In the genomic region with DNA sequence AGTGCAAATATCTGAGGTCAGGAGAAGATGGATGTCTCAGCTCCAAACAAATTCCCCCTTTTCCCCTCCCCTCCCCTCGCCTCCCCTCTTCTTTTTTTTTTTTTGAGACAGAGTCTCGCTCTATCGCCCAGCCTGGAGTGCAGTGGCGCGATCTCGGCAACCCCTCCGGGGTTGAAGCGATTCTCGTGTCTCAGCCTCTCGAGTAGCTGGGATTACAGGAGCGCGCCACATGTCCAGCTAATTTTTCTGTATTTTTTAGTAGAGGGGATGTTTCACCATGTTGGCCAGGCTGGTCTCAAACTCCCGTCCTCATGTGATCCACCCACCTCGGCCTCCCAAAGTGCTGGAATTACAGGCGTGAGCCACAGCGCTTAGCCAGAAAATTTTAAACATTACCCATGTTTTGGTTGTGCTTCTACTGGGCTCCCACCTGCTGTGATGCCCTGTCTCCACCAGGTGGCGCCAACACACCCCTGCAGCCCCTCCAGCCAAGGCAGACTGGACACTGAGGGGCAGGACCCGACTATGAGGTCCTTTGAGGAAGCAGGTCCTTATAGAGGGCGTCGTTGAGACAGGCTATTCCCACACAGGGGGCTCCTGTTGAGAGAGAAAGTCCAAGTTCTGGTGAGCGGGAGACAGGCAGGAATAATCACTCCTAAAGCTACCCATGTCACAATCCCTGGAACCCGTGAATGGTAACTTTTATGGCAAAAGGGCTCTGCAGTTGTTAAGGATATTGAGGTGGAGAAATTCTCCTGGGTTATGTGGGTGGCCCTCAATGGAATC, we compare ENCODE assay signal across 1 cellular context.
TF ChIP-seq lines count a peak whose summit lies in the region.

No MANE protein-coding gene starts in this region.

TF ChIP-seq in HepG2, 621 proteins besides CTCF, POLR2A, EP300 and RAD21 (continued from another document and continues in another):
- TF ChIP-seq, protein P1, sequence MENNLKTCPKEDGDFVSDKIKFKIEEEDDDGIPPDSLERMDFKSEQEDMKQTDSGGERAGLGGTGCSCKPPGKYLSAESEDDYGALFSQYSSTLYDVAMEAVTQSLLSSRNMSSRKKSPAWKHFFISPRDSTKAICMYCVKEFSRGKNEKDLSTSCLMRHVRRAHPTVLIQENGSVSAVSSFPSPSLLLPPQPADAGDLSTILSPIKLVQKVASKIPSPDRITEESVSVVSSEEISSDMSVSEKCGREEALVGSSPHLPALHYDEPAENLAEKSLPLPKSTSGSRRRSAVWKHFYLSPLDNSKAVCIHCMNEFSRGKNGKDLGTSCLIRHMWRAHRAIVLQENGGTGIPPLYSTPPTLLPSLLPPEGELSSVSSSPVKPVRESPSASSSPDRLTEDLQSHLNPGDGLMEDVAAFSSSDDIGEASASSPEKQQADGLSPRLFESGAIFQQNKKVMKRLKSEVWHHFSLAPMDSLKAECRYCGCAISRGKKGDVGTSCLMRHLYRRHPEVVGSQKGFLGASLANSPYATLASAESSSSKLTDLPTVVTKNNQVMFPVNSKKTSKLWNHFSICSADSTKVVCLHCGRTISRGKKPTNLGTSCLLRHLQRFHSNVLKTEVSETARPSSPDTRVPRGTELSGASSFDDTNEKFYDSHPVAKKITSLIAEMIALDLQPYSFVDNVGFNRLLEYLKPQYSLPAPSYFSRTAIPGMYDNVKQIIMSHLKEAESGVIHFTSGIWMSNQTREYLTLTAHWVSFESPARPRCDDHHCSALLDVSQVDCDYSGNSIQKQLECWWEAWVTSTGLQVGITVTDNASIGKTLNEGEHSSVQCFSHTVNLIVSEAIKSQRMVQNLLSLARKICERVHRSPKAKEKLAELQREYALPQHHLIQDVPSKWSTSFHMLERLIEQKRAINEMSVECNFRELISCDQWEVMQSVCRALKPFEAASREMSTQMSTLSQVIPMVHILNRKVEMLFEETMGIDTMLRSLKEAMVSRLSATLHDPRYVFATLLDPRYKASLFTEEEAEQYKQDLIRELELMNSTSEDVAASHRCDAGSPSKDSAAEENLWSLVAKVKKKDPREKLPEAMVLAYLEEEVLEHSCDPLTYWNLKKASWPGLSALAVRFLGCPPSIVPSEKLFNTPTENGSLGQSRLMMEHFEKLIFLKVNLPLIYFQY (CRISPR knock-in tag; IDR thresholded peaks at IDR 0.05; ENCODE audit: borderline replicate concordance) = no peak
- TF ChIP-seq NFE2L1 (CRISPR knock-in tag; IDR thresholded peaks at IDR 0.05; ENCODE audit: borderline replicate concordance) (no peak), ZNF205 (CRISPR knock-in tag; IDR thresholded peaks at IDR 0.05) (no peak), SMC3 (IDR thresholded peaks at IDR 0.05; ENCODE audit: low read length) (peak; percentile 89), FOXC1 (CRISPR knock-in tag; IDR thresholded peaks at IDR 0.05; ENCODE audit: borderline replicate concordance) (peak; percentile 58; the same call in 1 of the 2 replicates), PHF21A (CRISPR knock-in tag; IDR thresholded peaks at IDR 0.05) (no peak), RFX1 (IDR thresholded peaks at IDR 0.05) (no peak), ZNF790 (CRISPR knock-in tag; IDR thresholded peaks at IDR 0.05; ENCODE audit: borderline replicate concordance) (no peak), ZNF350 (CRISPR knock-in tag; IDR thresholded peaks at IDR 0.05; ENCODE audit: borderline replicate concordance, low read depth) (peak; percentile 38; the same call in 1 of the 2 replicates), ZNF558 (CRISPR knock-in tag; IDR thresholded peaks at IDR 0.05; ENCODE audit: borderline replicate concordance) (no peak), MIER2 (CRISPR knock-in tag; IDR thresholded peaks at IDR 0.05) (0 out of 2 replicates have a peak, but pooled peaks have one; percentile 48), BRD4 (CRISPR knock-in tag; IDR thresholded peaks at IDR 0.05) (no peak), SNAPC2 (CRISPR knock-in tag; IDR thresholded peaks at IDR 0.05) (no peak), MAZ (IDR thresholded peaks at IDR 0.05; ENCODE audit: borderline replicate concordance, low read depth, low read length) (no peak), MAZ (CRISPR knock-in tag; IDR thresholded peaks at IDR 0.05; ENCODE audit: low read depth) (0 out of 2 replicates have a peak, but pooled peaks have one; percentile 41), ISL2 (CRISPR knock-in tag; IDR thresholded peaks at IDR 0.05) (no peak), TBX3 (IDR thresholded peaks at IDR 0.05; ENCODE audit: borderline replicate concordance) (no peak)
- TF ChIP-seq, protein P2, sequence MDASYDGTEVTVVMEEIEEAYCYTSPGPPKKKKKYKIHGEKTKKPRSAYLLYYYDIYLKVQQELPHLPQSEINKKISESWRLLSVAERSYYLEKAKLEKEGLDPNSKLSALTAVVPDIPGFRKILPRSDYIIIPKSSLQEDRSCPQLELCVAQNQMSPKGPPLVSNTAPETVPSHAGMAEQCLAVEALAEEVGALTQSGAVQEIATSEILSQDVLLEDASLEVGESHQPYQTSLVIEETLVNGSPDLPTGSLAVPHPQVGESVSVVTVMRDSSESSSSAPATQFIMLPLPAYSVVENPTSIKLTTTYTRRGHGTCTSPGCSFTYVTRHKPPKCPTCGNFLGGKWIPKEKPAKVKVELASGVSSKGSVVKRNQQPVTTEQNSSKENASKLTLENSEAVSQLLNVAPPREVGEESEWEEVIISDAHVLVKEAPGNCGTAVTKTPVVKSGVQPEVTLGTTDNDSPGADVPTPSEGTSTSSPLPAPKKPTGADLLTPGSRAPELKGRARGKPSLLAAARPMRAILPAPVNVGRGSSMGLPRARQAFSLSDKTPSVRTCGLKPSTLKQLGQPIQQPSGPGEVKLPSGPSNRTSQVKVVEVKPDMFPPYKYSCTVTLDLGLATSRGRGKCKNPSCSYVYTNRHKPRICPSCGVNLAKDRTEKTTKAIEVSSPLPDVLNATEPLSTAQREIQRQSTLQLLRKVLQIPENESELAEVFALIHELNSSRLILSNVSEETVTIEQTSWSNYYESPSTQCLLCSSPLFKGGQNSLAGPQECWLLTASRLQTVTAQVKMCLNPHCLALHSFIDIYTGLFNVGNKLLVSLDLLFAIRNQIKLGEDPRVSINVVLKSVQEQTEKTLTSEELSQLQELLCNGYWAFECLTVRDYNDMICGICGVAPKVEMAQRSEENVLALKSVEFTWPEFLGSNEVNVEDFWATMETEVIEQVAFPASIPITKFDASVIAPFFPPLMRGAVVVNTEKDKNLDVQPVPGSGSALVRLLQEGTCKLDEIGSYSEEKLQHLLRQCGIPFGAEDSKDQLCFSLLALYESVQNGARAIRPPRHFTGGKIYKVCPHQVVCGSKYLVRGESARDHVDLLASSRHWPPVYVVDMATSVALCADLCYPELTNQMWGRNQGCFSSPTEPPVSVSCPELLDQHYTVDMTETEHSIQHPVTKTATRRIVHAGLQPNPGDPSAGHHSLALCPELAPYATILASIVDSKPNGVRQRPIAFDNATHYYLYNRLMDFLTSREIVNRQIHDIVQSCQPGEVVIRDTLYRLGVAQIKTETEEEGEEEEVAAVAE (CRISPR knock-in tag; IDR thresholded peaks at IDR 0.05; ENCODE audit: borderline replicate concordance) = no peak
- TF ChIP-seq, protein P3, sequence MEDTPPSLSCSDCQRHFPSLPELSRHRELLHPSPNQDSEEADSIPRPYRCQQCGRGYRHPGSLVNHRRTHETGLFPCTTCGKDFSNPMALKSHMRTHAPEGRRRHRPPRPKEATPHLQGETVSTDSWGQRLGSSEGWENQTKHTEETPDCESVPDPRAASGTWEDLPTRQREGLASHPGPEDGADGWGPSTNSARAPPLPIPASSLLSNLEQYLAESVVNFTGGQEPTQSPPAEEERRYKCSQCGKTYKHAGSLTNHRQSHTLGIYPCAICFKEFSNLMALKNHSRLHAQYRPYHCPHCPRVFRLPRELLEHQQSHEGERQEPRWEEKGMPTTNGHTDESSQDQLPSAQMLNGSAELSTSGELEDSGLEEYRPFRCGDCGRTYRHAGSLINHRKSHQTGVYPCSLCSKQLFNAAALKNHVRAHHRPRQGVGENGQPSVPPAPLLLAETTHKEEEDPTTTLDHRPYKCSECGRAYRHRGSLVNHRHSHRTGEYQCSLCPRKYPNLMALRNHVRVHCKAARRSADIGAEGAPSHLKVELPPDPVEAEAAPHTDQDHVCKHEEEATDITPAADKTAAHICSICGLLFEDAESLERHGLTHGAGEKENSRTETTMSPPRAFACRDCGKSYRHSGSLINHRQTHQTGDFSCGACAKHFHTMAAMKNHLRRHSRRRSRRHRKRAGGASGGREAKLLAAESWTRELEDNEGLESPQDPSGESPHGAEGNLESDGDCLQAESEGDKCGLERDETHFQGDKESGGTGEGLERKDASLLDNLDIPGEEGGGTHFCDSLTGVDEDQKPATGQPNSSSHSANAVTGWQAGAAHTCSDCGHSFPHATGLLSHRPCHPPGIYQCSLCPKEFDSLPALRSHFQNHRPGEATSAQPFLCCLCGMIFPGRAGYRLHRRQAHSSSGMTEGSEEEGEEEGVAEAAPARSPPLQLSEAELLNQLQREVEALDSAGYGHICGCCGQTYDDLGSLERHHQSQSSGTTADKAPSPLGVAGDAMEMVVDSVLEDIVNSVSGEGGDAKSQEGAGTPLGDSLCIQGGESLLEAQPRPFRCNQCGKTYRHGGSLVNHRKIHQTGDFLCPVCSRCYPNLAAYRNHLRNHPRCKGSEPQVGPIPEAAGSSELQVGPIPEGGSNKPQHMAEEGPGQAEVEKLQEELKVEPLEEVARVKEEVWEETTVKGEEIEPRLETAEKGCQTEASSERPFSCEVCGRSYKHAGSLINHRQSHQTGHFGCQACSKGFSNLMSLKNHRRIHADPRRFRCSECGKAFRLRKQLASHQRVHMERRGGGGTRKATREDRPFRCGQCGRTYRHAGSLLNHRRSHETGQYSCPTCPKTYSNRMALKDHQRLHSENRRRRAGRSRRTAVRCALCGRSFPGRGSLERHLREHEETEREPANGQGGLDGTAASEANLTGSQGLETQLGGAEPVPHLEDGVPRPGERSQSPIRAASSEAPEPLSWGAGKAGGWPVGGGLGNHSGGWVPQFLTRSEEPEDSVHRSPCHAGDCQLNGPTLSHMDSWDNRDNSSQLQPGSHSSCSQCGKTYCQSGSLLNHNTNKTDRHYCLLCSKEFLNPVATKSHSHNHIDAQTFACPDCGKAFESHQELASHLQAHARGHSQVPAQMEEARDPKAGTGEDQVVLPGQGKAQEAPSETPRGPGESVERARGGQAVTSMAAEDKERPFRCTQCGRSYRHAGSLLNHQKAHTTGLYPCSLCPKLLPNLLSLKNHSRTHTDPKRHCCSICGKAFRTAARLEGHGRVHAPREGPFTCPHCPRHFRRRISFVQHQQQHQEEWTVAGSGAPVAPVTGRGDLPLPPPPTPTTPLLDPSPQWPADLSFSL (CRISPR knock-in tag; IDR thresholded peaks at IDR 0.05) = no peak
- TF ChIP-seq, protein P4, sequence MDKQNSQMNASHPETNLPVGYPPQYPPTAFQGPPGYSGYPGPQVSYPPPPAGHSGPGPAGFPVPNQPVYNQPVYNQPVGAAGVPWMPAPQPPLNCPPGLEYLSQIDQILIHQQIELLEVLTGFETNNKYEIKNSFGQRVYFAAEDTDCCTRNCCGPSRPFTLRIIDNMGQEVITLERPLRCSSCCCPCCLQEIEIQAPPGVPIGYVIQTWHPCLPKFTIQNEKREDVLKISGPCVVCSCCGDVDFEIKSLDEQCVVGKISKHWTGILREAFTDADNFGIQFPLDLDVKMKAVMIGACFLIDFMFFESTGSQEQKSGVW (CRISPR knock-in tag; IDR thresholded peaks at IDR 0.05; ENCODE audit: borderline replicate concordance) = no peak
- TF ChIP-seq, protein P5, sequence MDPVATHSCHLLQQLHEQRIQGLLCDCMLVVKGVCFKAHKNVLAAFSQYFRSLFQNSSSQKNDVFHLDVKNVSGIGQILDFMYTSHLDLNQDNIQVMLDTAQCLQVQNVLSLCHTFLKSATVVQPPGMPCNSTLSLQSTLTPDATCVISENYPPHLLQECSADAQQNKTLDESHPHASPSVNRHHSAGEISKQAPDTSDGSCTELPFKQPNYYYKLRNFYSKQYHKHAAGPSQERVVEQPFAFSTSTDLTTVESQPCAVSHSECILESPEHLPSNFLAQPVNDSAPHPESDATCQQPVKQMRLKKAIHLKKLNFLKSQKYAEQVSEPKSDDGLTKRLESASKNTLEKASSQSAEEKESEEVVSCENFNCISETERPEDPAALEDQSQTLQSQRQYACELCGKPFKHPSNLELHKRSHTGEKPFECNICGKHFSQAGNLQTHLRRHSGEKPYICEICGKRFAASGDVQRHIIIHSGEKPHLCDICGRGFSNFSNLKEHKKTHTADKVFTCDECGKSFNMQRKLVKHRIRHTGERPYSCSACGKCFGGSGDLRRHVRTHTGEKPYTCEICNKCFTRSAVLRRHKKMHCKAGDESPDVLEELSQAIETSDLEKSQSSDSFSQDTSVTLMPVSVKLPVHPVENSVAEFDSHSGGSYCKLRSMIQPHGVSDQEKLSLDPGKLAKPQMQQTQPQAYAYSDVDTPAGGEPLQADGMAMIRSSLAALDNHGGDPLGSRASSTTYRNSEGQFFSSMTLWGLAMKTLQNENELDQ (CRISPR knock-in tag; IDR thresholded peaks at IDR 0.05; ENCODE audit: borderline replicate concordance) = no peak
- TF ChIP-seq, protein P6, sequence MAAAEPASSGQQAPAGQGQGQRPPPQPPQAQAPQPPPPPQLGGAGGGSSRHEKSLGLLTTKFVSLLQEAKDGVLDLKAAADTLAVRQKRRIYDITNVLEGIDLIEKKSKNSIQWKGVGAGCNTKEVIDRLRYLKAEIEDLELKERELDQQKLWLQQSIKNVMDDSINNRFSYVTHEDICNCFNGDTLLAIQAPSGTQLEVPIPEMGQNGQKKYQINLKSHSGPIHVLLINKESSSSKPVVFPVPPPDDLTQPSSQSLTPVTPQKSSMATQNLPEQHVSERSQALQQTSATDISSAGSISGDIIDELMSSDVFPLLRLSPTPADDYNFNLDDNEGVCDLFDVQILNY (CRISPR knock-in tag; conservative IDR thresholded peaks at IDR 0.05) = no peak
- TF ChIP-seq, protein P7, sequence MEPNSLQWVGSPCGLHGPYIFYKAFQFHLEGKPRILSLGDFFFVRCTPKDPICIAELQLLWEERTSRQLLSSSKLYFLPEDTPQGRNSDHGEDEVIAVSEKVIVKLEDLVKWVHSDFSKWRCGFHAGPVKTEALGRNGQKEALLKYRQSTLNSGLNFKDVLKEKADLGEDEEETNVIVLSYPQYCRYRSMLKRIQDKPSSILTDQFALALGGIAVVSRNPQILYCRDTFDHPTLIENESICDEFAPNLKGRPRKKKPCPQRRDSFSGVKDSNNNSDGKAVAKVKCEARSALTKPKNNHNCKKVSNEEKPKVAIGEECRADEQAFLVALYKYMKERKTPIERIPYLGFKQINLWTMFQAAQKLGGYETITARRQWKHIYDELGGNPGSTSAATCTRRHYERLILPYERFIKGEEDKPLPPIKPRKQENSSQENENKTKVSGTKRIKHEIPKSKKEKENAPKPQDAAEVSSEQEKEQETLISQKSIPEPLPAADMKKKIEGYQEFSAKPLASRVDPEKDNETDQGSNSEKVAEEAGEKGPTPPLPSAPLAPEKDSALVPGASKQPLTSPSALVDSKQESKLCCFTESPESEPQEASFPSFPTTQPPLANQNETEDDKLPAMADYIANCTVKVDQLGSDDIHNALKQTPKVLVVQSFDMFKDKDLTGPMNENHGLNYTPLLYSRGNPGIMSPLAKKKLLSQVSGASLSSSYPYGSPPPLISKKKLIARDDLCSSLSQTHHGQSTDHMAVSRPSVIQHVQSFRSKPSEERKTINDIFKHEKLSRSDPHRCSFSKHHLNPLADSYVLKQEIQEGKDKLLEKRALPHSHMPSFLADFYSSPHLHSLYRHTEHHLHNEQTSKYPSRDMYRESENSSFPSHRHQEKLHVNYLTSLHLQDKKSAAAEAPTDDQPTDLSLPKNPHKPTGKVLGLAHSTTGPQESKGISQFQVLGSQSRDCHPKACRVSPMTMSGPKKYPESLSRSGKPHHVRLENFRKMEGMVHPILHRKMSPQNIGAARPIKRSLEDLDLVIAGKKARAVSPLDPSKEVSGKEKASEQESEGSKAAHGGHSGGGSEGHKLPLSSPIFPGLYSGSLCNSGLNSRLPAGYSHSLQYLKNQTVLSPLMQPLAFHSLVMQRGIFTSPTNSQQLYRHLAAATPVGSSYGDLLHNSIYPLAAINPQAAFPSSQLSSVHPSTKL (CRISPR knock-in tag; IDR thresholded peaks at IDR 0.05) = peak; percentile 32; the same call in 1 of the 2 replicates
